Comparison of ENCODE assay signal across 18 cellular contexts in genomic region chr3:153273767-153274443, GRCh38.
DNase-seq lines count a peak whose midpoint lies in the region; ATAC-seq, FAIRE-seq and TF ChIP-seq lines count a peak whose summit lies in the region.
"Had no signal": no experiment of that assay in that cellular context is flagged by ENCODE, and none has a peak within 500 bp of the region (broad histone marks: within the 10 kb centered on the region; RNA-seq: fewer than 3 reads in every experiment).

No MANE protein-coding gene starts in this region.

- H3K4me2 ChIP-seq in HepG2 (ENCODE audit: low read depth, low read length) (no peak overlapping the region), mammary epithelial cell (ENCODE audit: insufficient read depth, low read depth, low read length) (peak overlapping the region; percentile 28), mesendoderm (ENCODE audit: low read length) (no peak overlapping the region)

- POLR2A ChIA-PET in HepG2 (lab: Yijun Ruan, JAX): no interaction called here

- H2BK5ac ChIP-seq in mesendoderm (ENCODE audit: low read length): no peak overlapping the region

- H3K56ac ChIP-seq in mesendoderm (ENCODE audit: low read length): no peak overlapping the region

- H2BK15ac ChIP-seq in mesendoderm (replicated peaks; ENCODE audit: low read depth): no peak overlapping the region

- BruUV-seq in HepG2 (replicated peaks; lab: Mats Ljungman, UMichigan) (no TSS peak), mammary epithelial cell (replicated peaks; lab: Mats Ljungman, UMichigan) (no TSS peak)

- no peak overlapping the region for H2AFZ ChIP-seq in HepG2 (ENCODE audit: low read length)
- no peak overlapping the region for H2AFZ ChIP-seq in mammary epithelial cell (ENCODE audit: low read depth, low read length)

- no peaks in the 10 kb centered on the region for H3K36me3 Mint-ChIP-seq in glutamatergic neuron (ENCODE audit: unreplicated experiment)

- H3K79me1 ChIP-seq in mesendoderm (ENCODE audit: low read length): no peaks in the 10 kb centered on the region

- no peaks in the 10 kb centered on the region for H3K4me1 ChIP-seq in HepG2 (ENCODE audit: insufficient read depth, low read length)
- H3K4me1 ChIP-seq in right lobe of liver: peaks cover 0 to 11% (median 5%) of the 10 kb centered on the region in 4 donors
- peaks cover 13% of the 10 kb centered on the region for H3K4me1 ChIP-seq in mammary epithelial cell (ENCODE audit: insufficient read depth, low read length)
- no peaks in the 10 kb centered on the region for H3K4me1 ChIP-seq in mesendoderm (ENCODE audit: control insufficient read depth, low read depth, low read length)
- H3K4me1 ChIP-seq in psoas muscle: no peaks in the 10 kb centered on the region
- H3K4me1 ChIP-seq: spleen, upper lobe of left lung had no signal

- no peaks in the 10 kb centered on the region for H3K9me3 Mint-ChIP-seq in glutamatergic neuron (ENCODE audit: unreplicated experiment)
- H3K9me3 Mint-ChIP-seq: T-helper 1 cell treated with Interleukin-12 subunit alpha and Interleukin-12 subunit beta and Interleukin-4 antibody, amounts not matched to agents 30 μg/mL and 1 μg/mL, for 36 hours had no signal

- no peak for TF ChIP-seq RAD21 in HepG2 (CRISPR knock-in tag; IDR thresholded peaks at IDR 0.05)

- in situ Hi-C loops in HepG2 (cut with HindIII; ENCODE audit: extremely low pct_ligation_motif_present, low pct_unique_long_range_greater_than_20kb): no loop called here
- in situ Hi-C loops in mammary epithelial cell (cut with MboI; ENCODE audit: low sequenced_read_pairs in 2 of 2): no loop called here
- in situ Hi-C loops in GM13977 (cut with MboI; ENCODE audit: low pct_unique_long_range_greater_than_20kb, low sequenced_read_pairs, unreplicated experiment): no loop called here

- FAIRE-seq in HepG2 (lab: Jason Lieb, UNC): no peak
- FAIRE-seq: G401.6, GM12892 had no signal

- H3K4me3 ChIP-seq in HepG2 (replicated peaks in 1 of 3; ENCODE audit: insufficient read depth in 1 of 3, low read depth in 2 of 3, low read length in 3 of 3): no peak overlapping the region
- H3K4me3 ChIP-seq in right lobe of liver: no peak overlapping the region
- H3K4me3 ChIP-seq in mammary epithelial cell (replicated peaks in 1 of 3; ENCODE audit: insufficient read depth in 1 of 3, low read depth in 2 of 3, low read length in 3 of 3): no peak overlapping the region
- no peak overlapping the region for H3K4me3 ChIP-seq in foreskin fibroblast (ENCODE audit: low read depth in 1 of 2, low read length in 2 of 2)
- no peak overlapping the region for H3K4me3 ChIP-seq in mesendoderm (ENCODE audit: low read length)
- no peak overlapping the region for H3K4me3 ChIP-seq in psoas muscle
- H3K4me3 ChIP-seq: ovary, spleen, upper lobe of left lung had no signal

- ATAC-seq in HepG2 (no peak), right lobe of liver (no peak), psoas muscle (no peak)

- TF ChIP-seq CTCF in HepG2 (CRISPR knock-in tag; IDR thresholded peaks at IDR 0.05): no peak
- no peak for TF ChIP-seq CTCF in right lobe of liver (IDR thresholded peaks at IDR 0.05)
- TF ChIP-seq CTCF in mammary epithelial cell (conservative IDR thresholded peaks at IDR 0.05 in 1 of 2, IDR thresholded peaks at IDR 0.05 in 1 of 2; ENCODE audit: extremely low read depth in 1 of 2, insufficient read depth in 1 of 2, low read depth in 1 of 2, low read length in 2 of 2): no peak
- no peak for TF ChIP-seq CTCF in foreskin fibroblast (IDR thresholded peaks at IDR 0.05; ENCODE audit: low read depth, low read length)
- no peak for TF ChIP-seq CTCF in GM13977 (IDR thresholded peaks at IDR 0.05; ENCODE audit: extremely low read depth, insufficient read depth, missing control alignments)
- TF ChIP-seq CTCF in glutamatergic neuron (IDR thresholded peaks at IDR 0.05; ENCODE audit: partially characterized antibody, unreplicated experiment): no peak
- TF ChIP-seq CTCF in psoas muscle (IDR thresholded peaks at IDR 0.05): no peak

- DNase-seq in HepG2 (ENCODE audit: low spot score) (no peak), right lobe of liver (no peak), mammary epithelial cell (peak; percentile 43), foreskin fibroblast (peak; percentile 22 to 57), mesendoderm (no peak), GM13977 (ENCODE audit: low spot score) (no peak), glutamatergic neuron (no peak), psoas muscle (no peak)
- DNase-seq: left cardiac atrium; NCI-H1105 treated with DMSO at 0.1 percent for 48 hours; ovary; RPMI8226; spleen; stimulated activated naive CD4-positive, alpha-beta T cell; upper lobe of left lung had no signal

- CTCF ChIA-PET in HepG2 (lab: Yijun Ruan, JAX; ENCODE audit: low intra/inter-chr PET ratio, low total read pairs): no interaction called here
- CTCF ChIA-PET in mammary epithelial cell (lab: Charles Lee; ENCODE audit: low non-redundant PET): no interaction called here

- TF ChIP-seq POLR2A in HepG2 (IDR thresholded peaks at IDR 0.05; ENCODE audit: insufficient read depth in 1 of 2, low read depth in 2 of 2, low read length in 2 of 2) (no peak), right lobe of liver (IDR thresholded peaks at IDR 0.05) (no peak)

- TF ChIP-seq EP300 in HepG2 (IDR thresholded peaks at IDR 0.05; ENCODE audit: low read depth in 2 of 2, low read length in 2 of 2): no peak
- no peak for TF ChIP-seq EP300 in HepG2 (CRISPR knock-in tag; IDR thresholded peaks at IDR 0.05; ENCODE audit: borderline replicate concordance)

- H2AK5ac ChIP-seq in mesendoderm (ENCODE audit: low read length): no peak overlapping the region

- H3K36me3 ChIP-seq in HepG2 (replicated peaks in 1 of 2; ENCODE audit: control insufficient read depth in 1 of 2, insufficient read depth in 2 of 2, low read length in 2 of 2): no peaks in the 10 kb centered on the region
- H3K36me3 ChIP-seq in right lobe of liver: no peaks in the 10 kb centered on the region
- H3K36me3 ChIP-seq in mammary epithelial cell (ENCODE audit: insufficient read depth, low read length): no peaks in the 10 kb centered on the region
- H3K36me3 ChIP-seq in mesendoderm (ENCODE audit: control insufficient read depth, insufficient read depth, low read length): no peaks in the 10 kb centered on the region
- H3K36me3 ChIP-seq in psoas muscle (ENCODE audit: insufficient read depth in 1 of 2, low read depth in 1 of 2): no peaks in the 10 kb centered on the region
- H3K36me3 ChIP-seq: ovary, spleen, upper lobe of left lung had no signal

- no peak overlapping the region for H4K8ac ChIP-seq in mesendoderm (ENCODE audit: low read depth, low read length)

- H3K18ac ChIP-seq in mesendoderm (ENCODE audit: low read length): no peak overlapping the region

- no peaks in the 10 kb centered on the region for H4K20me1 ChIP-seq in HepG2 (ENCODE audit: insufficient read depth, low read length)
- H4K20me1 ChIP-seq in mammary epithelial cell (ENCODE audit: insufficient read depth, low read length): no peaks in the 10 kb centered on the region

- H3K9me3 ChIP-seq in HepG2 (ENCODE audit: low read length): no peaks in the 10 kb centered on the region
- no peaks in the 10 kb centered on the region for H3K9me3 ChIP-seq in right lobe of liver
- H3K9me3 ChIP-seq in mammary epithelial cell (replicated peaks; ENCODE audit: insufficient read depth, low read length): no peaks in the 10 kb centered on the region
- no peaks in the 10 kb centered on the region for H3K9me3 ChIP-seq in psoas muscle
- H3K9me3 ChIP-seq: ovary, upper lobe of left lung had no signal

- no peaks in the 10 kb centered on the region for H3K79me2 ChIP-seq in HepG2 (ENCODE audit: insufficient read depth, low read length)
- no peaks in the 10 kb centered on the region for H3K79me2 ChIP-seq in mammary epithelial cell (ENCODE audit: insufficient read depth, low read length)
- H3K79me2 ChIP-seq in mesendoderm (ENCODE audit: control insufficient read depth, insufficient read depth, low read length): no peaks in the 10 kb centered on the region

- dilution Hi-C loops in mammary epithelial cell (cut with HindIII; ENCODE audit: low sequenced_read_pairs): no loop called here

- H3K27me3 Mint-ChIP-seq in glutamatergic neuron (ENCODE audit: unreplicated experiment): no peaks in the 10 kb centered on the region

- no peak overlapping the region for H3K23ac ChIP-seq in mesendoderm (ENCODE audit: low read length)

- no peak overlapping the region for H4K5ac ChIP-seq in mesendoderm (ENCODE audit: low read length)

- H2BK120ac ChIP-seq in mesendoderm (ENCODE audit: low read depth, low read length): no peak overlapping the region

- no peak overlapping the region for H3K4me3 Mint-ChIP-seq in glutamatergic neuron (ENCODE audit: unreplicated experiment)
- H3K4me3 Mint-ChIP-seq: T-helper 1 cell treated with Interleukin-12 subunit alpha and Interleukin-12 subunit beta and Interleukin-4 antibody, amounts not matched to agents 30 μg/mL and 1 μg/mL, for 36 hours had no signal

- no peak overlapping the region for H3K27ac ChIP-seq in HepG2 (ENCODE audit: extremely low read length, insufficient read depth, low read length)
- no peak overlapping the region for H3K27ac ChIP-seq in right lobe of liver
- H3K27ac ChIP-seq in mammary epithelial cell (ENCODE audit: insufficient read depth, low read depth, low read length): peak overlapping the region; percentile 3
- H3K27ac ChIP-seq in mesendoderm (ENCODE audit: low read depth, low read length): no peak overlapping the region
- H3K27ac ChIP-seq in psoas muscle: no peak overlapping the region
- H3K27ac ChIP-seq: ovary, spleen, upper lobe of left lung had no signal

- H3K4me1 Mint-ChIP-seq in glutamatergic neuron (ENCODE audit: low read depth, unreplicated experiment): no peaks in the 10 kb centered on the region

- no peak overlapping the region for H3K4ac ChIP-seq in mesendoderm (ENCODE audit: low read depth, low read length)

- WGBS in HepG2 (ENCODE audit: low lambda C conversion rate): under 1% methylated on average over 7 of the region's 7 CpGs
- WGBS in right lobe of liver (ENCODE audit: insufficient coverage, low coverage, low lambda C conversion rate, missing lambda C conversion rate): 55% methylated on average over 7 of the region's 7 CpGs
- WGBS in mammary epithelial cell (ENCODE audit: low coverage, missing lambda C conversion rate): 68% methylated on average over 7 of the region's 7 CpGs
- WGBS in mesendoderm (ENCODE audit: extremely low coverage, insufficient coverage, low lambda C conversion rate): 100% methylated on average over 1 of the region's 7 CpGs
- WGBS in psoas muscle, 3 donors: 72 to 77% (median 75%) methylated on average over 7 of the region's 7 CpGs

- H3K27ac Mint-ChIP-seq in glutamatergic neuron (ENCODE audit: unreplicated experiment): no peak overlapping the region
- H3K27ac Mint-ChIP-seq: T-helper 1 cell treated with Interleukin-12 subunit alpha and Interleukin-12 subunit beta and Interleukin-4 antibody, amounts not matched to agents 30 μg/mL and 1 μg/mL, for 36 hours had no signal

- H3K27me3 ChIP-seq in HepG2 (ENCODE audit: control insufficient read depth in 1 of 2, insufficient read depth in 2 of 2, low read length in 2 of 2): no peaks in the 10 kb centered on the region; a peak in 2 of 5 replicates
- no peaks in the 10 kb centered on the region for H3K27me3 ChIP-seq in right lobe of liver
- no peaks in the 10 kb centered on the region for H3K27me3 ChIP-seq in mammary epithelial cell (ENCODE audit: insufficient read depth, low read length)
- no peaks in the 10 kb centered on the region for H3K27me3 ChIP-seq in mesendoderm (ENCODE audit: insufficient read depth, low read length, poor library complexity)
- no peaks in the 10 kb centered on the region for H3K27me3 ChIP-seq in psoas muscle (ENCODE audit: insufficient read depth in 3 of 3, low read length in 2 of 3)
- H3K27me3 ChIP-seq: ovary, spleen, upper lobe of left lung had no signal

- H3K9ac ChIP-seq in HepG2 (ENCODE audit: insufficient read depth, low read depth, low read length): no peak overlapping the region
- no peak overlapping the region for H3K9ac ChIP-seq in mammary epithelial cell (ENCODE audit: insufficient read depth, low read length)
- H3K9ac ChIP-seq in mesendoderm (ENCODE audit: low read length): no peak overlapping the region

- intact Hi-C loops in HepG2 (cut with micrococcal nuclease; ENCODE audit: unreplicated experiment): loop anchor here (5.0 kb wide), 1 partner anchor 1233 kb away; no protein-coding TSS in a partner anchor
- intact Hi-C loops in right lobe of liver (cut with DNase I): no loop called here
- intact Hi-C loops in mammary epithelial cell (cut with micrococcal nuclease): no loop called here
- intact Hi-C loops in psoas muscle (cut with DNase I): no loop called here

Comparison
In these comparisons a context has a peak if more than half of its experiments do, and no peak if none do; other contexts are left out.
1. DNase-seq: peak in mammary epithelial cell (single experiment) and foreskin fibroblast (2 of 2); none in HepG2 (single experiment), right lobe of liver (0 of 3), mesendoderm (single experiment), GM13977 (single experiment), glutamatergic neuron (single experiment) and psoas muscle (0 of 2).